13 cellular contexts compared by ENCODE assay signal in genomic region chr2:241047253-241048010, GRCh38.
"Had no signal": no experiment of that assay in that cellular context is flagged by ENCODE, and none has a peak within 500 bp of the region (broad histone marks: within the 10 kb centered on the region; RNA-seq: fewer than 3 reads in every experiment).

No MANE protein-coding gene starts in this region.

- DNase-seq: effector memory CD8-positive, alpha-beta T cell; gastrocnemius medialis; immature natural killer cell; left cardiac atrium; left ventricle myocardium superior; mucosa of descending colon; ovary; stimulated activated CD4-positive, alpha-beta T cell treated with anti-CD3 and anti-CD28 coated beads, Interleukin-4, amount 100 ng/mL, for 1 hour; stimulated activated CD8-positive, alpha-beta memory T cell treated with anti-CD3 and anti-CD28 coated beads, Interleukin-4, amount 100 ng/mL, for 48 hours had no signal

- H3K36me3 ChIP-seq: ovary had no signal

- H3K27me3 ChIP-seq: esophagus muscularis mucosa, gastrocnemius medialis, ovary, tibial nerve had no signal

- H3K27ac ChIP-seq: epithelial cell of prostate, esophagus muscularis mucosa, gastrocnemius medialis, ovary, tibial nerve had no signal

- H3K4me3 ChIP-seq: esophagus muscularis mucosa, gastrocnemius medialis, mucosa of descending colon, ovary, smooth muscle cell, tibial nerve had no signal

- H3K4me1 ChIP-seq: esophagus muscularis mucosa, gastrocnemius medialis, tibial nerve had no signal

- H3K9me3 ChIP-seq: gastrocnemius medialis, ovary had no signal
